ENCODE assay signal across 8 cellular contexts in genomic region chr12:121209629-121210572, GRCh38. TPM values are rescaled to one million over a fixed set of nuclear protein-coding genes. Genes with fewer than 3 reads are reported as not detected.
DNase-seq lines count a peak whose midpoint lies in the region; ATAC-seq, FAIRE-seq and TF ChIP-seq lines count a peak whose summit lies in the region.

A gene with protein sequence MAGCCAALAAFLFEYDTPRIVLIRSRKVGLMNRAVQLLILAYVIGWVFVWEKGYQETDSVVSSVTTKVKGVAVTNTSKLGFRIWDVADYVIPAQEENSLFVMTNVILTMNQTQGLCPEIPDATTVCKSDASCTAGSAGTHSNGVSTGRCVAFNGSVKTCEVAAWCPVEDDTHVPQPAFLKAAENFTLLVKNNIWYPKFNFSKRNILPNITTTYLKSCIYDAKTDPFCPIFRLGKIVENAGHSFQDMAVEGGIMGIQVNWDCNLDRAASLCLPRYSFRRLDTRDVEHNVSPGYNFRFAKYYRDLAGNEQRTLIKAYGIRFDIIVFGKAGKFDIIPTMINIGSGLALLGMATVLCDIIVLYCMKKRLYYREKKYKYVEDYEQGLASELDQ (plus strand): TSS chr12:121210129. CDS start chr12:121210165, 36 bp downstream.

- no peaks in the 10 kb centered on the region for H3K27me3 Mint-ChIP-seq in T-helper 17 cell

- H3K4me1 Mint-ChIP-seq in T-helper 17 cell = peaks cover 19% of the 10 kb centered on the region

- peaks cover 2% of the 10 kb centered on the region for H3K36me3 Mint-ChIP-seq in T-helper 17 cell (ENCODE audit: low read depth)

- no peaks in the 10 kb centered on the region for H3K4me1 ChIP-seq in right cardiac atrium (ENCODE audit: control insufficient read depth, insufficient read depth, low read length)

- intact Hi-C loops in right cardiac atrium (cut with DNase I) = no loop called here

- whole genome bisulfite sequencing in right cardiac atrium = 8% methylated on average over 96 of the region's 96 CpGs

- peak within 1 kb of the TSS; percentile 96 for H3K4me3 Mint-ChIP-seq in T-helper 17 cell

- H3K27me3 ChIP-seq in right cardiac atrium (ENCODE audit: control insufficient read depth, insufficient read depth) = no peaks in the 10 kb centered on the region

- peak within 1 kb of the TSS; percentile 97 for H3K27ac Mint-ChIP-seq in T-helper 17 cell

- TF ChIP-seq POLR2A in GM12892 (IDR thresholded peaks at IDR 0.05; ENCODE audit: low read depth, low read length) = peak; percentile 95

- peak; percentile 94 for FAIRE-seq in GM12892 (lab: Jason Lieb, UNC)

- peak within 1 kb of the TSS; percentile 38 for H3K4me3 ChIP-seq in right cardiac atrium (ENCODE audit: low read length)

- peak; percentile 91 for DNase-seq in GM12892 (ENCODE audit: insufficient read length)
- peak; percentile 82 to 89 (median 89) for DNase-seq in NCI-H1417 (lab: John Stamatoyannopoulos, UW)
- DNase-seq in T-helper 17 cell = peak; percentile 76 to 82 (median 79)
- peak in 55 of 56 donors; percentile 31 to 93 (median 74) for DNase-seq in amygdala (lab: John Stamatoyannopoulos, UW)
- peak; percentile 86 to 96 (median 94) for DNase-seq in right cardiac atrium
- peak; percentile 29 for DNase-seq in renal cortical epithelial cell (ENCODE audit: low read depth)
- no peak for DNase-seq in COLO829 (ENCODE audit: low spot score)

- H3K27ac ChIP-seq in right cardiac atrium (ENCODE audit: low read length) = peak within 1 kb of the TSS; percentile 5

- peak; percentile 87 for ATAC-seq in HG02759 (IDR thresholded peaks at IDR 0.05; ENCODE audit: unreplicated experiment)
- ATAC-seq in T-helper 17 cell = peak; percentile 88
- peak; percentile 92 to 94 for ATAC-seq in right cardiac atrium

- H3K9me3 ChIP-seq in T-helper 17 cell (ENCODE audit: control insufficient read depth, low read length, poor library complexity, severe bottlenecking) (no peaks in the 10 kb centered on the region), right cardiac atrium (ENCODE audit: control insufficient read depth, low read length) (no peaks in the 10 kb centered on the region)

RNA-seq across cellular contexts. Expression of the gene that starts here (rescaled TPM):
- polyA plus RNA-seq in GM12892 (2012; ENCODE audit: missing spikeins) = 18.4 TPM
- 10 to 100 TPM; 42.8 to 53.5 TPM for total RNA-seq in T-helper 17 cell
- 10 to 100 TPM in 1 of 4 donors, 1 to 10 TPM in 3; 6.1 to 10.6 (median 9.0) TPM for total RNA-seq in right cardiac atrium
- polyA plus RNA-seq in right cardiac atrium = 6.9 TPM
- 22.3 and 65.1 TPM in 2 replicates for total RNA-seq in renal cortical epithelial cell
